Comparison of ENCODE assay signal across 8 cellular contexts in genomic region chr3:25789596-25790556, GRCh38. TPM values are rescaled to one million over a fixed set of nuclear protein-coding genes. Genes with fewer than 3 reads are reported as not detected.
DNase-seq lines count a peak whose midpoint lies in the region; ATAC-seq and TF ChIP-seq lines count a peak whose summit lies in the region.

OXSM (plus strand) TSS chr3:25790090; CDS start chr3:25791021, 931 bp downstream.

- H3K9ac ChIP-seq in KMS-11 = peak within 1 kb of the TSS; percentile 70

- peak; percentile 59 for DNase-seq in DMS79 (lab: John Stamatoyannopoulos, UW)
- peak; percentile 91 to 96 (median 91) for DNase-seq in Peyer's patch
- peak; percentile 91 for DNase-seq in activated T-cell treated with anti-CD3 and anti-CD28 coated beads, Interleukin-2, amount 50 U/mL, for 4 hours
- DNase-seq in esophagus squamous epithelium (lab: John Stamatoyannopoulos, UW) = peak; percentile 25
- peak; percentile 82 for DNase-seq in stimulated activated CD8-positive, alpha-beta memory T cell treated with anti-CD3 and anti-CD28 coated beads, Interleukin-7, amount 100 ng/mL, for 24 hours (ENCODE audit: low read depth)

- H2AFZ ChIP-seq in KMS-11 (ENCODE audit: low read depth) = peak within 1 kb of the TSS; percentile 81; the same call in 1 of the 2 replicates

- peak within 1 kb of the TSS; percentile 97 for H3K4me2 ChIP-seq in KMS-11

- TF ChIP-seq POLR2A in Peyer's patch (IDR thresholded peaks at IDR 0.05) (peak; percentile 79 to 87), esophagus squamous epithelium (IDR thresholded peaks at IDR 0.05) (peak in 3 of 4 donors; percentile 59 to 75 (median 69))

- H3K9me3 ChIP-seq in Peyer's patch = no peaks in the 10 kb centered on the region
- H3K9me3 ChIP-seq in esophagus squamous epithelium = no peaks in the 10 kb centered on the region
- H3K9me3 ChIP-seq in muscle layer of duodenum (ENCODE audit: control insufficient read depth in 1 of 2, low read length in 2 of 2) = no peaks in the 10 kb centered on the region

- WGBS in esophagus squamous epithelium, 2 donors = 0% methylated on average over 29 to 36 of the region's 56 CpGs

- peaks cover 35% of the 10 kb centered on the region for H3K4me1 Mint-ChIP-seq in activated T-cell treated with anti-CD3 and anti-CD28 coated beads, Interleukin-2, amount 50 U/mL, for 4 hours (ENCODE audit: low read depth)

- TF ChIP-seq CTCF in KMS-11 (conservative IDR thresholded peaks at IDR 0.05; ENCODE audit: low read depth, low read length) = no peak
- no peak for TF ChIP-seq CTCF in Peyer's patch (IDR thresholded peaks at IDR 0.05)
- TF ChIP-seq CTCF in esophagus squamous epithelium (IDR thresholded peaks at IDR 0.05) = no peak

- H3K4me3 ChIP-seq in KMS-11 (IDR thresholded peaks at IDR 0.05; ENCODE audit: insufficient read depth, low read depth, low read length) = no peak within 1 kb of the TSS
- H3K4me3 ChIP-seq in Peyer's patch = peak within 1 kb of the TSS; percentile 49 to 78 (median 52)
- peak within 1 kb of the TSS; percentile 62 to 76 (median 68) for H3K4me3 ChIP-seq in esophagus squamous epithelium
- H3K4me3 ChIP-seq in muscle layer of duodenum (ENCODE audit: low read depth in 1 of 2, low read length in 2 of 2) = peak within 1 kb of the TSS; percentile 76 to 96

- peak; percentile 93 for ATAC-seq in GM21737 (IDR thresholded peaks at IDR 0.05; ENCODE audit: unreplicated experiment)
- peak; percentile 92 to 96 for ATAC-seq in activated T-cell treated with anti-CD3 and anti-CD28 coated beads, Interleukin-2, amount 50 U/mL, for 4 hours

- peak within 1 kb of the TSS; percentile 57 for H3K27ac ChIP-seq in KMS-11
- peak within 1 kb of the TSS; percentile 77 to 83 (median 80) for H3K27ac ChIP-seq in Peyer's patch
- H3K27ac ChIP-seq in esophagus squamous epithelium = peak within 1 kb of the TSS; percentile 83 to 92 (median 90)
- peak within 1 kb of the TSS; percentile 91 for H3K27ac ChIP-seq in muscle layer of duodenum (ENCODE audit: low read length)

- H3K4me1 ChIP-seq in KMS-11 (ENCODE audit: low read depth, poor library complexity, severe bottlenecking) (peaks cover 36% of the 10 kb centered on the region), Peyer's patch (peaks cover 0 to 11% (median 0%) of the 10 kb centered on the region in 4 donors), esophagus squamous epithelium (peaks cover 0 to 37% (median 0%) of the 10 kb centered on the region in 3 donors), muscle layer of duodenum (ENCODE audit: control insufficient read depth in 1 of 2, insufficient read depth in 2 of 2, low read length in 2 of 2) (peaks cover 4 to 16% of the 10 kb centered on the region in 2 donors)

- no peaks in the 10 kb centered on the region for H3K9me3 Mint-ChIP-seq in activated T-cell treated with anti-CD3 and anti-CD28 coated beads, Interleukin-2, amount 50 U/mL, for 4 hours

- peak within 1 kb of the TSS; percentile 90 for H3K4me3 Mint-ChIP-seq in activated T-cell treated with anti-CD3 and anti-CD28 coated beads, Interleukin-2, amount 50 U/mL, for 4 hours

- H3K27me3 ChIP-seq in KMS-11 (ENCODE audit: insufficient read depth, low read depth) (no peaks in the 10 kb centered on the region), Peyer's patch (no peaks in the 10 kb centered on the region), esophagus squamous epithelium (no peaks in the 10 kb centered on the region), muscle layer of duodenum (ENCODE audit: low read depth, low read length) (no peaks in the 10 kb centered on the region)

- H3K79me2 ChIP-seq in KMS-11 (ENCODE audit: insufficient read depth, low read depth) = peaks cover 15% of the 10 kb centered on the region; the same call in 1 of the 2 replicates

- H3K27me3 Mint-ChIP-seq in activated T-cell treated with anti-CD3 and anti-CD28 coated beads, Interleukin-2, amount 50 U/mL, for 4 hours (ENCODE audit: low read depth) = no peaks in the 10 kb centered on the region

- no peaks in the 10 kb centered on the region for H3K36me3 ChIP-seq in KMS-11 (ENCODE audit: insufficient read depth)
- peaks cover 0 to 5% (median 0%) of the 10 kb centered on the region in 3 donors for H3K36me3 ChIP-seq in Peyer's patch
- peaks cover 0 to 12% (median 0%) of the 10 kb centered on the region in 3 donors for H3K36me3 ChIP-seq in esophagus squamous epithelium
- peaks cover 5 to 6% of the 10 kb centered on the region in 2 donors for H3K36me3 ChIP-seq in muscle layer of duodenum (ENCODE audit: control insufficient read depth in 1 of 2, insufficient read depth in 2 of 2, low read length in 2 of 2)

- H4K20me1 ChIP-seq in KMS-11 (ENCODE audit: insufficient read depth) = no peaks in the 10 kb centered on the region

- intact Hi-C loops in esophagus squamous epithelium (cut with DNase I) = no loop called here

- H3K36me3 Mint-ChIP-seq in activated T-cell treated with anti-CD3 and anti-CD28 coated beads, Interleukin-2, amount 50 U/mL, for 4 hours (ENCODE audit: insufficient read depth) = peaks cover 6% of the 10 kb centered on the region

RNA-seq across cellular contexts. Expression of gene OXSM, which starts in this region (rescaled TPM):
- total RNA-seq in Peyer's patch (100 to 1,000 TPM in 1 of 4 donors, 10 to 100 TPM in 1, 1 to 10 TPM in 2; 7.2 to 192 (median 14.0) TPM), esophagus squamous epithelium (10 to 100 TPM in 1 of 4 donors, 1 to 10 TPM in 3; 7.7 to 17.0 (median 8.9) TPM)
- total RNA-seq in activated T-cell treated with anti-CD3 and anti-CD28 coated beads, Interleukin-2, amount 50 U/mL, for 4 hours = 10 to 100 TPM; 11.4 to 12.0 (median 11.6) TPM

Comparison
In these comparisons a context has a peak if more than half of its experiments do, and no peak if none do; other contexts are left out.
1. DNase-seq: peak in every context shown above with its lines; median percentile 91 in Peyer's patch; 91 in activated T-cell treated with anti-CD3 and anti-CD28 coated beads, Interleukin-2, amount 50 U/mL, for 4 hours; 82 in stimulated activated CD8-positive, alpha-beta memory T cell treated with anti-CD3 and anti-CD28 coated beads, Interleukin-7, amount 100 ng/mL, for 24 hours; 59 in DMS79; 25 in esophagus squamous epithelium.